8 cellular contexts compared by ENCODE assay signal in the genomic region with DNA sequence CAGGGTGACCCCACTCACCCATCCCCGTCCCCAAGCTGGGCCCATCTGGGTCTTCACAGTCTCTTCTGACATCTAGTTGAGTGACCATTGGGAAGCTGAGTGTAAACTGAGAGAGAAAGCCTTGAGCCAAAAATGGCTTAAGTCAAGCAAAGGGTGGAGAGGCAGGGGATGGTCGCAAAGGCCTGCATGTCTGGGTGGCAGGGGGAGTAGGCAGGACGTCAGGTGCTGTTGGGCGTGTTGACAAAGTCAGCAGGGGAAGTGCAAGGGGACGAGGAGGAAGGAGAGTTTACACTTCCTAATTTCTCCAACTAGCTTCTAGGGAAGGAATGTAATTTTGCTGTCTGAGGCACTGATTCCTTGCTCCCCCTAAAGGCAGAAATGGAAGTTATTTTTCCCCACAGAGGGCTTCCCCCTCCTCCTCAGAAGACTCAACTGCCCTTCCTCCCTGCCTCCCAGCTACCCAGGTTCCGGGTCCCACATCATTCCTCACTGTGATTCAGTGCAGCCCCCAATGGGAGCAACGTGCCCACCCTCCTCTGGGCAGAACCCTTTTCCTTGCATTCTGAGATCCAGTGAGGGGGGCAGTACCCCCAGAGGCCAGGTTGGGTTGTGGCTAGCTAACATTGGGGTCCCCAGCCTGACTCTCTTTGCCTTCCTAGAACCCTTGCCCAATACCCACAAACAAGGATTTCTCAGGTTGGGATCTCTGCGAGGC. TPM values are rescaled to one million over a fixed set of nuclear protein-coding genes. Genes with fewer than 3 reads are reported as not detected.
DNase-seq lines count a peak whose midpoint lies in the region; ATAC-seq and TF ChIP-seq lines count a peak whose summit lies in the region.

No MANE protein-coding gene starts in this region.

- TF ChIP-seq CTCF in AG09309 (IDR thresholded peaks at IDR 0.05; ENCODE audit: control insufficient read depth, insufficient read depth, low read depth, low read length, missing control alignments) (peak; percentile 54), astrocyte of the cerebellum (IDR thresholded peaks at IDR 0.05; ENCODE audit: low read depth, low read length, missing control alignments) (peak; percentile 59), thyroid gland (IDR thresholded peaks at IDR 0.05) (peak in 3 of 6 experiments; percentile 28 to 48 (median 39))

- DNase-seq in AG09309 (ENCODE audit: low read depth): no peak
- DNase-seq in HT1080 (ENCODE audit: low read depth): peak; percentile 46
- DNase-seq in astrocyte of the cerebellum (ENCODE audit: low read depth): no peak
- DNase-seq in left lobe of liver (ENCODE audit: low spot score): peak; percentile 27
- DNase-seq in thyroid gland: no peak
- no peak for DNase-seq in activated naive CD4-positive, alpha-beta T cell treated with anti-CD3 and anti-CD28 coated beads, Interleukin-2, amount 50 U/mL, for 16 hours
- DNase-seq in activated CD4-positive, alpha-beta T cell treated with anti-CD3 and anti-CD28 coated beads for 4 hours: no peak

- in situ Hi-C loops in astrocyte of the cerebellum (cut with HindIII; ENCODE audit: low sequenced_read_pairs): no loop called here

- no peaks in the 10 kb centered on the region for H3K36me3 ChIP-seq in thyroid gland

- TF ChIP-seq POLR2A in thyroid gland (IDR thresholded peaks at IDR 0.05): no peak

- no peaks in the 10 kb centered on the region for H3K27me3 ChIP-seq in thyroid gland

- H3K27ac ChIP-seq in thyroid gland: no peak overlapping the region

- peaks cover 25 to 42% of the 10 kb centered on the region in 2 donors for H3K4me1 ChIP-seq in thyroid gland

- ATAC-seq in left lobe of liver: peak; percentile 20
- ATAC-seq in HG02885 (IDR thresholded peaks at IDR 0.05; ENCODE audit: poor library complexity, unreplicated experiment): no peak

- no peaks in the 10 kb centered on the region for H3K9me3 ChIP-seq in thyroid gland

- intact Hi-C loops in thyroid gland (cut with DNase I): no loop called here

- WGBS in thyroid gland, 2 donors: 31 to 39% methylated on average over 8 of the region's 8 CpGs

- no peak overlapping the region for H3K4me3 ChIP-seq in AG09309 (ENCODE audit: control insufficient read depth, low read depth, low read length)
- H3K4me3 ChIP-seq in astrocyte of the cerebellum (ENCODE audit: low read depth, low read length): no peak overlapping the region
- no peak overlapping the region for H3K4me3 ChIP-seq in thyroid gland (replicated peaks in 1 of 3)

RNA-seq across cellular contexts. Expression of a gene that starts 1.2 kb away (rescaled TPM):
- 3.8 and 6.2 TPM in 2 replicates for total RNA-seq in HT1080 (2014; rRNA removed; shearing (Covaris generic))
- 2.3 and 3.5 TPM in 2 replicates for polyA plus RNA-seq in HT1080 (2015; cell fraction: cytosol; rRNA removed)
- polyA plus RNA-seq in HT1080 (2015; cell fraction: nucleus; rRNA removed): 3.4 and 6.7 TPM in 2 replicates
- total RNA-seq in left lobe of liver (0.53 TPM), thyroid gland (10 to 100 TPM in 2 of 4 donors, 1 to 10 TPM in 1, under 1 TPM in 1; 0.94 to 25.6 (median 6.8) TPM)

RNA-seq across cellular contexts. Expression of a gene that starts 40.5 kb away (rescaled TPM):
- not detected in 2 replicates for total RNA-seq in HT1080 (2014; rRNA removed; shearing (Covaris generic))
- not detected in 2 replicates for polyA plus RNA-seq in HT1080 (2015; cell fraction: cytosol; rRNA removed)
- not detected in 2 replicates for polyA plus RNA-seq in HT1080 (2015; cell fraction: nucleus; rRNA removed)
- total RNA-seq in left lobe of liver (not detected), thyroid gland (not detected)

RNA-seq across cellular contexts. Expression of a gene that starts 49.3 kb away (rescaled TPM):
- not detected in 2 replicates for total RNA-seq in HT1080 (2014; rRNA removed; shearing (Covaris generic))
- not detected in 2 replicates for polyA plus RNA-seq in HT1080 (2015; cell fraction: cytosol; rRNA removed)
- not detected in 2 replicates for polyA plus RNA-seq in HT1080 (2015; cell fraction: nucleus; rRNA removed)
- total RNA-seq in left lobe of liver: not detected
- under 1 TPM in 2 of 4 donors, not detected in 2; 0.11 to 0.75 TPM for total RNA-seq in thyroid gland

Comparison
In these comparisons a context has a peak if more than half of its experiments do, and no peak if none do; other contexts are left out.
1. DNase-seq: peak in HT1080 (single experiment) and left lobe of liver (single experiment); none in AG09309 (single experiment), astrocyte of the cerebellum (single experiment), thyroid gland (0 of 2), activated naive CD4-positive, alpha-beta T cell treated with anti-CD3 and anti-CD28 coated beads, Interleukin-2, amount 50 U/mL, for 16 hours (single experiment) and activated CD4-positive, alpha-beta T cell treated with anti-CD3 and anti-CD28 coated beads for 4 hours (0 of 2).